In genomic region chr19:4108767-4109625, GRCh38 we compare ENCODE assay signal across 9 cellular contexts. TPM values are rescaled to one million over a fixed set of nuclear protein-coding genes. Genes with fewer than 3 reads are reported as not detected.
DNase-seq lines count a peak whose midpoint lies in the region; ATAC-seq and TF ChIP-seq lines count a peak whose summit lies in the region.
"Had no signal": no experiment of that assay in that cellular context is flagged by ENCODE, and none has a peak within 500 bp of the region (broad histone marks: within the 10 kb centered on the region; RNA-seq: fewer than 3 reads in every experiment).

No MANE protein-coding gene starts in this region.

- peak; percentile 58 for ATAC-seq in GM21576 (IDR thresholded peaks at IDR 0.05; ENCODE audit: unreplicated experiment)

- peaks cover 49% of the 10 kb centered on the region for H3K4me1 Mint-ChIP-seq in activated naive CD8-positive, alpha-beta T cell treated with anti-CD3 and anti-CD28 coated beads for 36 hours
- no peaks in the 10 kb centered on the region for H3K4me1 Mint-ChIP-seq in neural progenitor cell
- no peaks in the 10 kb centered on the region for H3K4me1 Mint-ChIP-seq in endothelial cell (ENCODE audit: unreplicated experiment)

- peaks cover 56 to 83% (median 79%) of the 10 kb centered on the region in 11 experiments for H3K36me3 ChIP-seq in BLaER1 treated with 17β-estradiol and CSF1 and Interleukin-3, amounts not matched to agents 10 nM and 100 nM
- H3K36me3 ChIP-seq in neural progenitor cell = no peaks in the 10 kb centered on the region

- no peaks in the 10 kb centered on the region for H3F3A ChIP-seq in neural progenitor cell (ENCODE audit: low read depth)

- DNase-seq in SKM-1 treated with dmso at 0.1 percent for 144 hours (lab: John Stamatoyannopoulos, UW; ENCODE audit: unreplicated experiment) = peak; percentile 93
- DNase-seq in activated naive CD8-positive, alpha-beta T cell treated with anti-CD3 and anti-CD28 coated beads for 36 hours = peak; percentile 72
- DNase-seq in stimulated activated CD8-positive, alpha-beta memory T cell treated with anti-CD3 and anti-CD28 coated beads, Interleukin-7, amount 100 ng/mL, for 4 hours (ENCODE audit: low read depth in 2 of 2) = peak; percentile 55 to 75
- DNase-seq in neural progenitor cell (ENCODE audit: low spot score) = no peak
- no peak for DNase-seq in endothelial cell (ENCODE audit: low spot score)
- DNase-seq in kidney glomerular epithelial cell (lab: John Stamatoyannopoulos, UW) = no peak

- H3K27ac ChIP-seq in BLaER1 treated with 17β-estradiol and CSF1 and Interleukin-3, amounts not matched to agents 10 nM and 100 nM = peak overlapping the region in 9 of 11 experiments; percentile 19 to 77 (median 52); a peak in 17 of 22 replicates
- no peak overlapping the region for H3K27ac ChIP-seq in neural progenitor cell

- peak overlapping the region; percentile 91 for H3K27ac Mint-ChIP-seq in activated naive CD8-positive, alpha-beta T cell treated with anti-CD3 and anti-CD28 coated beads for 36 hours
- no peak overlapping the region for H3K27ac Mint-ChIP-seq in neural progenitor cell
- H3K27ac Mint-ChIP-seq in endothelial cell (ENCODE audit: unreplicated experiment) = no peak overlapping the region

- peaks cover 2% of the 10 kb centered on the region for H3K9me3 Mint-ChIP-seq in activated naive CD8-positive, alpha-beta T cell treated with anti-CD3 and anti-CD28 coated beads for 36 hours
- no peaks in the 10 kb centered on the region for H3K9me3 Mint-ChIP-seq in neural progenitor cell
- no peaks in the 10 kb centered on the region for H3K9me3 Mint-ChIP-seq in endothelial cell (ENCODE audit: unreplicated experiment)

- H3K4me3 Mint-ChIP-seq in activated naive CD8-positive, alpha-beta T cell treated with anti-CD3 and anti-CD28 coated beads for 36 hours = peak overlapping the region; percentile 24
- H3K4me3 Mint-ChIP-seq in neural progenitor cell (no peak overlapping the region), endothelial cell (ENCODE audit: unreplicated experiment) (no peak overlapping the region)

- H3K9ac ChIP-seq in BLaER1 treated with 17β-estradiol and CSF1 and Interleukin-3, amounts not matched to agents 10 nM and 100 nM = peak overlapping the region; percentile 11 to 64 (median 50); a peak in 18 of 22 replicates
- no peak overlapping the region for H3K9ac ChIP-seq in neural progenitor cell

- H2AFZ ChIP-seq in neural progenitor cell (replicated peaks) = no peak overlapping the region

- peak overlapping the region; percentile 57 to 91 (median 77) for H3K4me2 ChIP-seq in BLaER1 treated with 17β-estradiol and CSF1 and Interleukin-3, amounts not matched to agents 10 nM and 100 nM
- no peak overlapping the region for H3K4me2 ChIP-seq in neural progenitor cell

- H4K20me1 ChIP-seq in BLaER1 treated with 17β-estradiol and CSF1 and Interleukin-3, amounts not matched to agents 10 nM and 100 nM = peaks cover 22 to 79% (median 60%) of the 10 kb centered on the region in 11 experiments
- no peaks in the 10 kb centered on the region for H4K20me1 ChIP-seq in neural progenitor cell (ENCODE audit: low read depth)

- H3K36me3 Mint-ChIP-seq in activated naive CD8-positive, alpha-beta T cell treated with anti-CD3 and anti-CD28 coated beads for 36 hours = peaks cover 69% of the 10 kb centered on the region
- H3K36me3 Mint-ChIP-seq in neural progenitor cell = peaks cover 38% of the 10 kb centered on the region
- peaks cover 38% of the 10 kb centered on the region for H3K36me3 Mint-ChIP-seq in endothelial cell (ENCODE audit: low read depth, unreplicated experiment)

- H3K4me1 ChIP-seq in BLaER1 treated with 17β-estradiol and CSF1 and Interleukin-3, amounts not matched to agents 10 nM and 100 nM = peaks cover 73 to 96% (median 81%) of the 10 kb centered on the region in 10 experiments
- H3K4me1 ChIP-seq in neural progenitor cell = no peaks in the 10 kb centered on the region

- H3K79me2 ChIP-seq in neural progenitor cell (ENCODE audit: low read depth) = no peaks in the 10 kb centered on the region

- no peak overlapping the region; a peak in 2 of 20 replicates for H3K4me3 ChIP-seq in BLaER1 treated with 17β-estradiol and CSF1 and Interleukin-3, amounts not matched to agents 10 nM and 100 nM
- no peak overlapping the region for H3K4me3 ChIP-seq in neural progenitor cell

- TF ChIP-seq CTCF in neural progenitor cell (IDR thresholded peaks at IDR 0.05) = no peak
- TF ChIP-seq CTCF in endothelial cell (IDR thresholded peaks at IDR 0.05; ENCODE audit: unreplicated experiment) = no peak

- no peaks in the 10 kb centered on the region for H3K27me3 Mint-ChIP-seq in activated naive CD8-positive, alpha-beta T cell treated with anti-CD3 and anti-CD28 coated beads for 36 hours
- H3K27me3 Mint-ChIP-seq in neural progenitor cell (ENCODE audit: insufficient read depth, low read depth) = no peaks in the 10 kb centered on the region
- H3K27me3 Mint-ChIP-seq in endothelial cell (ENCODE audit: unreplicated experiment) = peaks cover 10% of the 10 kb centered on the region

- no peaks in the 10 kb centered on the region for H3K27me3 ChIP-seq in BLaER1 treated with 17β-estradiol and CSF1 and Interleukin-3, amounts not matched to agents 10 nM and 100 nM
- H3K27me3 ChIP-seq in neural progenitor cell = no peaks in the 10 kb centered on the region

- H3K9me3 ChIP-seq in BLaER1 treated with 17β-estradiol and CSF1 and Interleukin-3, amounts not matched to agents 10 nM and 100 nM (replicated peaks in 1 of 11) = peaks cover 0 to 9% (median 0%) of the 10 kb centered on the region in 11 experiments; a peak in 4 of 22 replicates
- no peaks in the 10 kb centered on the region for H3K9me3 ChIP-seq in neural progenitor cell (ENCODE audit: low read depth)

RNA-seq across cellular contexts. Expression of gene MAP2K2, which starts 14.9 kb away (rescaled TPM):
- 100 to 1,000 TPM; 120 to 121 TPM for total RNA-seq in activated naive CD8-positive, alpha-beta T cell treated with anti-CD3 and anti-CD28 coated beads for 36 hours
- 69.7 and 176 TPM in 2 replicates for total RNA-seq in neural progenitor cell (ENCODE audit: low replicate concordance)
- total RNA-seq in endothelial cell (ENCODE audit: unreplicated experiment) = 153 TPM

RNA-seq across cellular contexts. Expression of gene ZBTB7A, which starts 42.3 kb away (rescaled TPM):
- total RNA-seq in activated naive CD8-positive, alpha-beta T cell treated with anti-CD3 and anti-CD28 coated beads for 36 hours = 10 to 100 TPM; 34.9 to 35.9 TPM
- 4.0 and 10.0 TPM in 2 replicates for total RNA-seq in neural progenitor cell (ENCODE audit: low replicate concordance)
- total RNA-seq in endothelial cell (ENCODE audit: unreplicated experiment) = 14.5 TPM

RNA-seq across cellular contexts. Expression of gene CREB3L3, which starts 44.4 kb away (rescaled TPM):
- total RNA-seq in activated naive CD8-positive, alpha-beta T cell treated with anti-CD3 and anti-CD28 coated beads for 36 hours = not detected
- total RNA-seq in neural progenitor cell (ENCODE audit: low replicate concordance) = 0.06 TPM in 1 of 2 replicates, not detected in the other
- not detected for total RNA-seq in endothelial cell (ENCODE audit: unreplicated experiment)
- total RNA-seq: SK-MEL-5 had no signal

Comparison
In these comparisons a context has a peak if more than half of its experiments do, and no peak if none do; other contexts are left out.
1. DNase-seq: peak in SKM-1 treated with dmso at 0.1 percent for 144 hours (single experiment), activated naive CD8-positive, alpha-beta T cell treated with anti-CD3 and anti-CD28 coated beads for 36 hours (single experiment) and stimulated activated CD8-positive, alpha-beta memory T cell treated with anti-CD3 and anti-CD28 coated beads, Interleukin-7, amount 100 ng/mL, for 4 hours (2 of 2); none in neural progenitor cell (single experiment), endothelial cell (single experiment) and kidney glomerular epithelial cell (single experiment).